8 cellular contexts compared by ENCODE assay signal in genomic region chr1:27235827-27236226, GRCh38. TPM values are rescaled to one million over a fixed set of nuclear protein-coding genes. Genes with fewer than 3 reads are reported as not detected.
DNase-seq lines count a peak whose midpoint lies in the region; ATAC-seq, FAIRE-seq and TF ChIP-seq lines count a peak whose summit lies in the region.

No MANE protein-coding gene starts in this region.

- H3K9me3 Mint-ChIP-seq in CD8-positive, alpha-beta memory T cell = peaks cover 0 to 3% (median 0%) of the 10 kb centered on the region in 5 donors

- peak overlapping the region; percentile 91 to 99 (median 96) for H3K4me3 Mint-ChIP-seq in CD8-positive, alpha-beta memory T cell

- no peak for TF ChIP-seq POLR2A in NB4 (IDR thresholded peaks at IDR 0.05; ENCODE audit: extremely low read depth, insufficient read length)

- H3K4me3 ChIP-seq in CD8-positive, alpha-beta memory T cell (ENCODE audit: low read length) = peak overlapping the region; percentile 77
- H3K4me3 ChIP-seq in NB4 (ENCODE audit: low read depth, low read length) (peak overlapping the region; percentile 75), duodenal mucosa (ENCODE audit: low read depth in 1 of 2, low read length in 2 of 2) (peak overlapping the region; percentile 84), neutrophil (ENCODE audit: low read depth in 1 of 2, low read length in 1 of 2) (peak overlapping the region; percentile 81 to 97)

- H3K36me3 Mint-ChIP-seq in CD8-positive, alpha-beta memory T cell = peaks cover 0 to 14% (median 0%) of the 10 kb centered on the region in 3 donors

- peaks cover 25% of the 10 kb centered on the region for H3K4me1 ChIP-seq in CD8-positive, alpha-beta memory T cell (ENCODE audit: insufficient read depth, low read length)
- H3K4me1 ChIP-seq in duodenal mucosa (ENCODE audit: control insufficient read depth in 1 of 2, insufficient read depth in 2 of 2, low read length in 2 of 2) (peaks cover 10 to 21% of the 10 kb centered on the region in 2 donors), neutrophil (ENCODE audit: control insufficient read depth in 1 of 2, insufficient read depth in 1 of 2, low read depth in 1 of 2, low read length in 1 of 2) (peaks cover 26 to 30% of the 10 kb centered on the region in 2 experiments)

- POLR2A ChIA-PET in CD8-positive, alpha-beta memory T cell (lab: Charles Lee) = interaction anchor here (1.2 kb wide), 1 partner anchor 16 kb away, joined by 3 read pairs; no protein-coding TSS in a partner anchor

- no peaks in the 10 kb centered on the region for H3K36me3 ChIP-seq in CD8-positive, alpha-beta memory T cell (ENCODE audit: insufficient read depth, low read length)
- no peaks in the 10 kb centered on the region for H3K36me3 ChIP-seq in duodenal mucosa (ENCODE audit: control insufficient read depth in 1 of 2, insufficient read depth in 2 of 2, low read length in 2 of 2)
- H3K36me3 ChIP-seq in neutrophil = no peaks in the 10 kb centered on the region

- peaks cover 0 to 6% of the 10 kb centered on the region in 2 donors for H3K27me3 Mint-ChIP-seq in CD8-positive, alpha-beta memory T cell

- peak overlapping the region; percentile 84 to 100 (median 94) for H3K27ac Mint-ChIP-seq in CD8-positive, alpha-beta memory T cell

- peak overlapping the region; percentile 90 for H3K27ac ChIP-seq in CD8-positive, alpha-beta memory T cell (ENCODE audit: low read depth, low read length)
- H3K27ac ChIP-seq in duodenal mucosa (ENCODE audit: low read depth, low read length) (no peak overlapping the region), neutrophil (peak overlapping the region; percentile 91)

- ATAC-seq in HG02759 (IDR thresholded peaks at IDR 0.05; ENCODE audit: unreplicated experiment) = no peak

- no peak for FAIRE-seq in RCC 7860 (lab: Jason Lieb, UNC)

- H3K9me3 ChIP-seq in CD8-positive, alpha-beta memory T cell (ENCODE audit: low read length) = no peaks in the 10 kb centered on the region
- H3K9me3 ChIP-seq in duodenal mucosa (ENCODE audit: control insufficient read depth in 1 of 2, low read length in 2 of 2) (no peaks in the 10 kb centered on the region), neutrophil (no peaks in the 10 kb centered on the region)

- H3K9ac ChIP-seq in duodenal mucosa (ENCODE audit: low read depth in 1 of 2, low read length in 2 of 2) = peak overlapping the region; percentile 73 to 76

- H3K4me1 Mint-ChIP-seq in CD8-positive, alpha-beta memory T cell = peaks cover 35 to 48% (median 41%) of the 10 kb centered on the region in 3 donors

- no peak for DNase-seq in CD8-positive, alpha-beta memory T cell
- DNase-seq in NB4 (ENCODE audit: low read depth) (peak; percentile 67), NCI-H146 (lab: John Stamatoyannopoulos, UW) (no peak), anterior cingulate cortex (lab: John Stamatoyannopoulos, UW) (no peak), RCC 7860 (ENCODE audit: low spot score) (no peak)

- no peaks in the 10 kb centered on the region for H3K27me3 ChIP-seq in CD8-positive, alpha-beta memory T cell (ENCODE audit: insufficient read depth, low read length, poor library complexity, severe bottlenecking)
- H3K27me3 ChIP-seq in duodenal mucosa (ENCODE audit: control insufficient read depth in 1 of 2, insufficient read depth in 2 of 2, low read length in 2 of 2) (no peaks in the 10 kb centered on the region), neutrophil (no peaks in the 10 kb centered on the region)

- CTCF ChIA-PET in CD8-positive, alpha-beta memory T cell (lab: Charles Lee) = no interaction called here

- no peak for TF ChIP-seq CTCF in NB4 (IDR thresholded peaks at IDR 0.05; ENCODE audit: low read depth, low read length)
- TF ChIP-seq CTCF in neutrophil (IDR thresholded peaks at IDR 0.05) = no peak

RNA-seq across cellular contexts. Expression of gene WDTC1, which starts 1.4 kb away (rescaled TPM):
- total RNA-seq in CD8-positive, alpha-beta memory T cell = 10 to 100 TPM; 22.2 to 22.3 TPM
- 8.6 TPM for polyA plus RNA-seq in CD8-positive, alpha-beta memory T cell
